ENCODE assay signal across 1 cellular context in genomic region chr17:79993390-79994221, GRCh38.
TF ChIP-seq lines count a peak whose summit lies in the region.

No MANE protein-coding gene starts in this region.

TF ChIP-seq in HepG2, 621 proteins besides CTCF, POLR2A, EP300 and RAD21 (continued from another document and continues in another):
- TF ChIP-seq NPAS2 (CRISPR knock-in tag; IDR thresholded peaks at IDR 0.05; ENCODE audit: borderline replicate concordance) (no peak), TOPORS (CRISPR knock-in tag; IDR thresholded peaks at IDR 0.05) (peak; percentile 96), HCFC1 (IDR thresholded peaks at IDR 0.05; ENCODE audit: low read depth, low read length) (0 out of 2 replicates have a peak, but pooled peaks have one; percentile 9), ZSCAN21 (CRISPR knock-in tag; IDR thresholded peaks at IDR 0.05; ENCODE audit: borderline replicate concordance) (peak; percentile 98), ZNF616 (CRISPR knock-in tag; IDR thresholded peaks at IDR 0.05; ENCODE audit: low read depth) (no peak; the same call in 1 of the 2 replicates), EZH2 (conservative IDR thresholded peaks at IDR 0.05; ENCODE audit: low read depth, low read length) (no peak), ATF6 (CRISPR knock-in tag; conservative IDR thresholded peaks at IDR 0.05) (no peak; the same call in 1 of the 2 replicates), ZNF580 (CRISPR knock-in tag; IDR thresholded peaks at IDR 0.05; ENCODE audit: borderline replicate concordance, low read depth) (peak; percentile 76), REXO4 (CRISPR knock-in tag; IDR thresholded peaks at IDR 0.05; ENCODE audit: borderline replicate concordance) (no peak), PHF5A (CRISPR knock-in tag; IDR thresholded peaks at IDR 0.05; ENCODE audit: low read depth, unreplicated experiment) (peak; percentile 64), E2F2 (CRISPR knock-in tag; IDR thresholded peaks at IDR 0.05; ENCODE audit: borderline replicate concordance) (no peak), RBM22 (optimal IDR thresholded peaks at IDR 0.05; ENCODE audit: low read length) (no peak), ONECUT2 (CRISPR knock-in tag; IDR thresholded peaks at IDR 0.05) (no peak; the same call in 1 of the 2 replicates), KLF12 (CRISPR knock-in tag; IDR thresholded peaks at IDR 0.05; ENCODE audit: borderline replicate concordance) (0 out of 2 replicates have a peak, but pooled peaks have one; percentile 56), KAT2B (IDR thresholded peaks at IDR 0.05; ENCODE audit: borderline replicate concordance, low read depth, low read length) (no peak), ZNF746 (CRISPR knock-in tag; IDR thresholded peaks at IDR 0.05) (peak; percentile 96), ZNF30 (CRISPR knock-in tag; IDR thresholded peaks at IDR 0.05) (peak; percentile 58; the same call in 1 of the 2 replicates), HES4 (CRISPR knock-in tag; IDR thresholded peaks at IDR 0.05; ENCODE audit: borderline replicate concordance) (no peak; the same call in 1 of the 2 replicates), IKZF4 (CRISPR knock-in tag; IDR thresholded peaks at IDR 0.05; ENCODE audit: borderline replicate concordance, low read depth, not compliant biosample characterization) (no peak), ZNF652 (CRISPR knock-in tag; IDR thresholded peaks at IDR 0.05; ENCODE audit: borderline replicate concordance, low read depth) (no peak; the same call in 1 of the 2 replicates), ZNF747 (CRISPR knock-in tag; IDR thresholded peaks at IDR 0.05; ENCODE audit: borderline replicate concordance) (peak; percentile 98), NR2F1 (CRISPR knock-in tag; IDR thresholded peaks at IDR 0.05) (peak; percentile 28 to 79; a peak in 3 of 4 replicates), KLF16 (CRISPR knock-in tag; IDR thresholded peaks at IDR 0.05) (peak in 1 of 2 experiments; percentile 98; a peak in 2 of 4 replicates), MTA1 (CRISPR knock-in tag; IDR thresholded peaks at IDR 0.05; ENCODE audit: borderline replicate concordance) (peak; percentile 99; the same call in 1 of the 2 replicates), POGZ (CRISPR knock-in tag; IDR thresholded peaks at IDR 0.05) (no peak; the same call in none of the 2 replicates), MTERF4 (CRISPR knock-in tag; IDR thresholded peaks at IDR 0.05) (no peak), ZNF788 (CRISPR knock-in tag; IDR thresholded peaks at IDR 0.05; ENCODE audit: borderline replicate concordance) (peak; percentile 91; the same call in 1 of the 2 replicates), HNF4A (CRISPR knock-in tag; IDR thresholded peaks at IDR 0.05) (peak; percentile 87), ZMAT3 (CRISPR knock-in tag; conservative IDR thresholded peaks at IDR 0.05) (peak; percentile 94), MTF1 (CRISPR knock-in tag; IDR thresholded peaks at IDR 0.05) (peak; percentile 41; the same call in 1 of the 2 replicates), RXRB (CRISPR knock-in tag; IDR thresholded peaks at IDR 0.05; ENCODE audit: borderline replicate concordance) (peak; percentile 97), ZNF567 (CRISPR knock-in tag; IDR thresholded peaks at IDR 0.05; ENCODE audit: borderline replicate concordance) (peak; percentile 97), ZFAT (CRISPR knock-in tag; conservative IDR thresholded peaks at IDR 0.05) (no peak), ZBTB39 (CRISPR knock-in tag; IDR thresholded peaks at IDR 0.05) (peak; percentile 86; the same call in 1 of the 2 replicates), ZNF552 (CRISPR knock-in tag; IDR thresholded peaks at IDR 0.05; ENCODE audit: borderline replicate concordance) (peak; percentile 78; the same call in 1 of the 2 replicates), GPN1 (CRISPR knock-in tag; IDR thresholded peaks at IDR 0.05; ENCODE audit: borderline replicate concordance) (no peak), CHD4 (IDR thresholded peaks at IDR 0.05; ENCODE audit: borderline replicate concordance, low read length) (no peak), TARDBP (CRISPR knock-in tag; IDR thresholded peaks at IDR 0.05) (peak; percentile 100), ZNF790 (CRISPR knock-in tag; IDR thresholded peaks at IDR 0.05; ENCODE audit: borderline replicate concordance) (no peak), ARNT (IDR thresholded peaks at IDR 0.05) (no peak), ARID3A (IDR thresholded peaks at IDR 0.05; ENCODE audit: low read depth, low read length) (no peak), ELF1 (CRISPR knock-in tag; IDR thresholded peaks at IDR 0.05) (peak; percentile 55), RARG (CRISPR knock-in tag; IDR thresholded peaks at IDR 0.05; ENCODE audit: low read depth) (peak; percentile 94), ETV5 (CRISPR knock-in tag; IDR thresholded peaks at IDR 0.05; ENCODE audit: borderline replicate concordance) (peak; percentile 78), NR2F2 (IDR thresholded peaks at IDR 0.05; ENCODE audit: borderline replicate concordance, low read depth) (no peak), DMAP1 (CRISPR knock-in tag; IDR thresholded peaks at IDR 0.05) (peak; percentile 100), MIER2 (CRISPR knock-in tag; IDR thresholded peaks at IDR 0.05) (peak; percentile 76)
- TF ChIP-seq, protein P1, sequence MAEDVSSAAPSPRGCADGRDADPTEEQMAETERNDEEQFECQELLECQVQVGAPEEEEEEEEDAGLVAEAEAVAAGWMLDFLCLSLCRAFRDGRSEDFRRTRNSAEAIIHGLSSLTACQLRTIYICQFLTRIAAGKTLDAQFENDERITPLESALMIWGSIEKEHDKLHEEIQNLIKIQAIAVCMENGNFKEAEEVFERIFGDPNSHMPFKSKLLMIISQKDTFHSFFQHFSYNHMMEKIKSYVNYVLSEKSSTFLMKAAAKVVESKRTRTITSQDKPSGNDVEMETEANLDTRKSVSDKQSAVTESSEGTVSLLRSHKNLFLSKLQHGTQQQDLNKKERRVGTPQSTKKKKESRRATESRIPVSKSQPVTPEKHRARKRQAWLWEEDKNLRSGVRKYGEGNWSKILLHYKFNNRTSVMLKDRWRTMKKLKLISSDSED (CRISPR knock-in tag; IDR thresholded peaks at IDR 0.05): no peak
- TF ChIP-seq, protein P2, sequence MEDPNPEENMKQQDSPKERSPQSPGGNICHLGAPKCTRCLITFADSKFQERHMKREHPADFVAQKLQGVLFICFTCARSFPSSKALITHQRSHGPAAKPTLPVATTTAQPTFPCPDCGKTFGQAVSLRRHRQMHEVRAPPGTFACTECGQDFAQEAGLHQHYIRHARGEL (CRISPR knock-in tag; IDR thresholded peaks at IDR 0.05): no peak
- TF ChIP-seq, protein P3, sequence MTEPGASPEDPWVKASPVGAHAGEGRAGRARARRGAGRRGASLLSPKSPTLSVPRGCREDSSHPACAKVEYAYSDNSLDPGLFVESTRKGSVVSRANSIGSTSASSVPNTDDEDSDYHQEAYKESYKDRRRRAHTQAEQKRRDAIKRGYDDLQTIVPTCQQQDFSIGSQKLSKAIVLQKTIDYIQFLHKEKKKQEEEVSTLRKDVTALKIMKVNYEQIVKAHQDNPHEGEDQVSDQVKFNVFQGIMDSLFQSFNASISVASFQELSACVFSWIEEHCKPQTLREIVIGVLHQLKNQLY (CRISPR knock-in tag; IDR thresholded peaks at IDR 0.05): peak; percentile 94
- TF ChIP-seq, protein P4, sequence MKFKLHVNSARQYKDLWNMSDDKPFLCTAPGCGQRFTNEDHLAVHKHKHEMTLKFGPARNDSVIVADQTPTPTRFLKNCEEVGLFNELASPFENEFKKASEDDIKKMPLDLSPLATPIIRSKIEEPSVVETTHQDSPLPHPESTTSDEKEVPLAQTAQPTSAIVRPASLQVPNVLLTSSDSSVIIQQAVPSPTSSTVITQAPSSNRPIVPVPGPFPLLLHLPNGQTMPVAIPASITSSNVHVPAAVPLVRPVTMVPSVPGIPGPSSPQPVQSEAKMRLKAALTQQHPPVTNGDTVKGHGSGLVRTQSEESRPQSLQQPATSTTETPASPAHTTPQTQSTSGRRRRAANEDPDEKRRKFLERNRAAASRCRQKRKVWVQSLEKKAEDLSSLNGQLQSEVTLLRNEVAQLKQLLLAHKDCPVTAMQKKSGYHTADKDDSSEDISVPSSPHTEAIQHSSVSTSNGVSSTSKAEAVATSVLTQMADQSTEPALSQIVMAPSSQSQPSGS (CRISPR knock-in tag; IDR thresholded peaks at IDR 0.05): peak; percentile 100
- TF ChIP-seq, protein P5, sequence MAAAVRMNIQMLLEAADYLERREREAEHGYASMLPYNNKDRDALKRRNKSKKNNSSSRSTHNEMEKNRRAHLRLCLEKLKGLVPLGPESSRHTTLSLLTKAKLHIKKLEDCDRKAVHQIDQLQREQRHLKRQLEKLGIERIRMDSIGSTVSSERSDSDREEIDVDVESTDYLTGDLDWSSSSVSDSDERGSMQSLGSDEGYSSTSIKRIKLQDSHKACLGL (CRISPR knock-in tag; IDR thresholded peaks at IDR 0.05): peak; percentile 85
- TF ChIP-seq, protein P6, sequence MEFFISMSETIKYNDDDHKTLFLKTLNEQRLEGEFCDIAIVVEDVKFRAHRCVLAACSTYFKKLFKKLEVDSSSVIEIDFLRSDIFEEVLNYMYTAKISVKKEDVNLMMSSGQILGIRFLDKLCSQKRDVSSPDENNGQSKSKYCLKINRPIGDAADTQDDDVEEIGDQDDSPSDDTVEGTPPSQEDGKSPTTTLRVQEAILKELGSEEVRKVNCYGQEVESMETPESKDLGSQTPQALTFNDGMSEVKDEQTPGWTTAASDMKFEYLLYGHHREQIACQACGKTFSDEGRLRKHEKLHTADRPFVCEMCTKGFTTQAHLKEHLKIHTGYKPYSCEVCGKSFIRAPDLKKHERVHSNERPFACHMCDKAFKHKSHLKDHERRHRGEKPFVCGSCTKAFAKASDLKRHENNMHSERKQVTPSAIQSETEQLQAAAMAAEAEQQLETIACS (CRISPR knock-in tag; IDR thresholded peaks at IDR 0.05): no peak
- TF ChIP-seq, protein P7, sequence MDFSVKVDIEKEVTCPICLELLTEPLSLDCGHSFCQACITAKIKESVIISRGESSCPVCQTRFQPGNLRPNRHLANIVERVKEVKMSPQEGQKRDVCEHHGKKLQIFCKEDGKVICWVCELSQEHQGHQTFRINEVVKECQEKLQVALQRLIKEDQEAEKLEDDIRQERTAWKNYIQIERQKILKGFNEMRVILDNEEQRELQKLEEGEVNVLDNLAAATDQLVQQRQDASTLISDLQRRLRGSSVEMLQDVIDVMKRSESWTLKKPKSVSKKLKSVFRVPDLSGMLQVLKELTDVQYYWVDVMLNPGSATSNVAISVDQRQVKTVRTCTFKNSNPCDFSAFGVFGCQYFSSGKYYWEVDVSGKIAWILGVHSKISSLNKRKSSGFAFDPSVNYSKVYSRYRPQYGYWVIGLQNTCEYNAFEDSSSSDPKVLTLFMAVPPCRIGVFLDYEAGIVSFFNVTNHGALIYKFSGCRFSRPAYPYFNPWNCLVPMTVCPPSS (IDR thresholded peaks at IDR 0.05): no peak
